ENCODE assay signal across 8 cellular contexts in genomic region chr17:68101992-68102758, GRCh38.
A peak's percentile ranks its signal among the peaks of the same experiment; 100 is the strongest.
DNase-seq lines count a peak whose midpoint lies in the region; ATAC-seq and TF ChIP-seq lines count a peak whose summit lies in the region.

No MANE protein-coding gene starts in this region.

- peak overlapping the region; percentile 72 to 95 (median 94) for H3K27ac ChIP-seq in gastroesophageal sphincter

- H3K36me3 Mint-ChIP-seq in IgD-negative memory B cell (no peaks in the 10 kb centered on the region), osteocyte (ENCODE audit: unreplicated experiment) (peaks cover 6% of the 10 kb centered on the region)
- H3K36me3 Mint-ChIP-seq in activated T-cell treated with anti-CD3 and anti-CD28 coated beads, Interleukin-2, amount 50 U/mL, for 72 hours (ENCODE audit: insufficient read depth in 2 of 2): peaks cover 0 to 2% of the 10 kb centered on the region in 2 donors

- 0 to 5% methylated on average over 10 of the region's 41 CpGs for WGBS in gastroesophageal sphincter (ENCODE audit: low coverage in 1 of 2), 2 donors

- H3K9me3 Mint-ChIP-seq in IgD-negative memory B cell (no peaks in the 10 kb centered on the region), osteocyte (ENCODE audit: unreplicated experiment) (no peaks in the 10 kb centered on the region)
- no peaks in the 10 kb centered on the region for H3K9me3 Mint-ChIP-seq in activated T-cell treated with anti-CD3 and anti-CD28 coated beads, Interleukin-2, amount 50 U/mL, for 72 hours

- H3K27me3 Mint-ChIP-seq in IgD-negative memory B cell: no peaks in the 10 kb centered on the region
- H3K27me3 Mint-ChIP-seq in activated T-cell treated with anti-CD3 and anti-CD28 coated beads, Interleukin-2, amount 50 U/mL, for 72 hours (ENCODE audit: low read depth): no peaks in the 10 kb centered on the region
- no peaks in the 10 kb centered on the region for H3K27me3 Mint-ChIP-seq in osteocyte (ENCODE audit: unreplicated experiment)

- no peak for TF ChIP-seq POLR2A in gastroesophageal sphincter (IDR thresholded peaks at IDR 0.05)

- ATAC-seq in activated T-cell treated with anti-CD3 and anti-CD28 coated beads, Interleukin-2, amount 50 U/mL, for 72 hours (replicated peaks in 1 of 2): peak; percentile 22 to 32
- ATAC-seq in gastroesophageal sphincter: no peak
- no peak for ATAC-seq in HG02973 (IDR thresholded peaks at IDR 0.05; ENCODE audit: unreplicated experiment)
- no peak for ATAC-seq in GM18519 (IDR thresholded peaks at IDR 0.05; ENCODE audit: low FRiP score, unreplicated experiment)
- ATAC-seq in HG02884 (IDR thresholded peaks at IDR 0.05; ENCODE audit: unreplicated experiment): no peak

- DNase-seq in D341Med (ENCODE audit: low spot score) (peak; percentile 52), osteocyte (ENCODE audit: extremely low spot score, unreplicated experiment) (peak; percentile 76)
- DNase-seq in activated T-cell treated with anti-CD3 and anti-CD28 coated beads, Interleukin-2, amount 50 U/mL, for 72 hours: peak; percentile 29 to 43

- TF ChIP-seq EP300 in gastroesophageal sphincter (IDR thresholded peaks at IDR 0.05): no peak

- H3K36me3 ChIP-seq in gastroesophageal sphincter: no peaks in the 10 kb centered on the region

- no peak for TF ChIP-seq CTCF in gastroesophageal sphincter (IDR thresholded peaks at IDR 0.05)
- TF ChIP-seq CTCF in osteocyte (IDR thresholded peaks at IDR 0.05): no peak

- no peaks in the 10 kb centered on the region for H3K27me3 ChIP-seq in gastroesophageal sphincter

- no peaks in the 10 kb centered on the region for H3K9me3 ChIP-seq in gastroesophageal sphincter

- peaks cover 0 to 35% (median 6%) of the 10 kb centered on the region in 3 donors for H3K4me1 ChIP-seq in gastroesophageal sphincter

- H3K4me3 ChIP-seq in gastroesophageal sphincter: peak overlapping the region; percentile 74 to 90

- H3K4me3 Mint-ChIP-seq in IgD-negative memory B cell: peak overlapping the region; percentile 93 to 99 (median 96)
- H3K4me3 Mint-ChIP-seq in activated T-cell treated with anti-CD3 and anti-CD28 coated beads, Interleukin-2, amount 50 U/mL, for 72 hours: peak overlapping the region; percentile 93 to 97
- H3K4me3 Mint-ChIP-seq in osteocyte (ENCODE audit: unreplicated experiment): peak overlapping the region; percentile 92

- H3K27ac Mint-ChIP-seq in IgD-negative memory B cell (peak overlapping the region; percentile 90 to 97 (median 91)), osteocyte (ENCODE audit: unreplicated experiment) (peak overlapping the region; percentile 87)
- peak overlapping the region; percentile 93 for H3K27ac Mint-ChIP-seq in activated T-cell treated with anti-CD3 and anti-CD28 coated beads, Interleukin-2, amount 50 U/mL, for 72 hours

- H3K4me1 Mint-ChIP-seq in IgD-negative memory B cell (peaks cover 22 to 33% (median 28%) of the 10 kb centered on the region in 3 donors), osteocyte (ENCODE audit: unreplicated experiment) (peaks cover 31% of the 10 kb centered on the region)
- peaks cover 41% of the 10 kb centered on the region for H3K4me1 Mint-ChIP-seq in activated T-cell treated with anti-CD3 and anti-CD28 coated beads, Interleukin-2, amount 50 U/mL, for 72 hours (ENCODE audit: low read depth)

Comparison
In these comparisons a context has a peak if more than half of its experiments do, and no peak if none do; other contexts are left out.
1. ATAC-seq: peak in activated T-cell treated with anti-CD3 and anti-CD28 coated beads, Interleukin-2, amount 50 U/mL, for 72 hours (2 of 2); none in gastroesophageal sphincter (single experiment), HG02973 (single experiment), GM18519 (single experiment) and HG02884 (single experiment).
2. Peak in every context shown above with its lines, with median percentiles within 50 percentile points of each other: DNase-seq, H3K27ac Mint-ChIP-seq and H3K4me3 Mint-ChIP-seq.